In the genomic region with DNA sequence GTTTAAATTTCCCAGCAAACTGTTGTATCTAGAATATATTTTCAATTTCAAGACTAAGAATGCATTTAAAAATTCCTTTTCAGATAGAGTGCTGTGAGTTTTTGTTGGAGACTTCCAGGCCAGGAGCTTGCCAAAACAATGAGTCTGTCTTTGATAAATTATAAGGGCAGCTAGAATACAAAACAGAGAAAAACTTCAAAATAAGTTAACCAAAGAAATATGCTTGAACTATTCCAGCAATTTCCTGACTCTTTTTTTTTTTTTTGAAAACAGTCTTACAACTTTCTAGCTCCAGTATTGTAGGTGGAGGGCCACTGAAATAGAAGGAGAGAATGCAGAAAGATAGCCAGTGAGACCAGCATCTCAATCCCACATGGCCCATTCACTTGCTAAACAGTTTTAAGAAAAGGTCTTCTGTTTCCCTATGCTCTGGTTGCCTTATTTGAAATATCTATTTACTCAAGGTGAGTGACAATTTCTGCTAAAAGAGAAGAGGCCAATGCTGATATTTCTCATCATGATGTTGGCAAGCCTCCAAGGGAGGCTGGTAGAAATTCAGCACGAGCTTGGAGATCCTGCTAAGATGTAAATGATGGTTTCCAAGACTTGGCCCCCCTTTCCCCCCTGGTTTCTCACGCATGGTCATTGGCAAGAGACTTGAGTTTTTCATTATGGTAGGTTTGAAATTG, we compare ENCODE assay signal across 10 cellular contexts.
DNase-seq lines count a peak whose midpoint lies in the region; ATAC-seq and TF ChIP-seq lines count a peak whose summit lies in the region.
"Had no signal": no experiment of that assay in that cellular context is flagged by ENCODE, and none has a peak within 500 bp of the region (broad histone marks: within the 10 kb centered on the region; RNA-seq: fewer than 3 reads in every experiment).

No MANE protein-coding gene starts in this region.

- H3K9me3 Mint-ChIP-seq in naive B cell: peaks cover 0 to 9% (median 6%) of the 10 kb centered on the region in 7 donors

- H3K27me3 ChIP-seq in HUES64 (ENCODE audit: insufficient read depth, low read length): no peaks in the 10 kb centered on the region
- no peaks in the 10 kb centered on the region for H3K27me3 ChIP-seq in mesendoderm (ENCODE audit: insufficient read depth, low read length, poor library complexity)

- peaks cover 7% of the 10 kb centered on the region for H3K9me3 ChIP-seq in HUES64 (ENCODE audit: insufficient read depth, low read depth, low read length)

- H3K79me2 ChIP-seq in mesendoderm (ENCODE audit: control insufficient read depth, insufficient read depth, low read length): no peaks in the 10 kb centered on the region

- no peak overlapping the region for H2AK5ac ChIP-seq in mesendoderm (ENCODE audit: low read length)

- H3K4me2 ChIP-seq in mesendoderm (ENCODE audit: low read length): no peak overlapping the region

- H3K36me3 Mint-ChIP-seq in naive B cell: peaks cover 11 to 15% of the 10 kb centered on the region in 2 donors

- H2BK5ac ChIP-seq in mesendoderm (ENCODE audit: low read length): no peak overlapping the region

- peak overlapping the region in 4 of 6 donors; percentile 4 to 83 (median 58) for H3K27ac Mint-ChIP-seq in naive B cell

- TF ChIP-seq CTCF in AG09319 (IDR thresholded peaks at IDR 0.05; ENCODE audit: low read depth, low read length) (no peak), GM20000 (IDR thresholded peaks at IDR 0.05; ENCODE audit: extremely low read depth, missing control alignments) (no peak)

- no peak for ATAC-seq in naive B cell (ENCODE audit: low read depth in 2 of 2)

- H4K8ac ChIP-seq in mesendoderm (ENCODE audit: low read depth, low read length): no peak overlapping the region

- no peak overlapping the region for H2BK120ac ChIP-seq in mesendoderm (ENCODE audit: low read depth, low read length)

- peaks cover 13 to 41% (median 20%) of the 10 kb centered on the region in 3 donors for H3K4me1 Mint-ChIP-seq in naive B cell

- no peak overlapping the region for H3K23ac ChIP-seq in mesendoderm (ENCODE audit: low read length)

- no peaks in the 10 kb centered on the region for H3K27me3 Mint-ChIP-seq in naive B cell

- H3K18ac ChIP-seq in mesendoderm (ENCODE audit: low read length): no peak overlapping the region

- 0 out of 2 replicates have a peak, but pooled peaks cover 6% of the 10 kb centered on the region for H3K36me3 ChIP-seq in HUES64 (ENCODE audit: insufficient read depth, low read length)
- H3K36me3 ChIP-seq in mesendoderm (ENCODE audit: control insufficient read depth, insufficient read depth, low read length): no peaks in the 10 kb centered on the region

- no peak overlapping the region for H3K56ac ChIP-seq in mesendoderm (ENCODE audit: low read length)

- H3K4me3 ChIP-seq in HUES64 (ENCODE audit: low read length) (no peak overlapping the region), mesendoderm (ENCODE audit: low read length) (no peak overlapping the region)
- H3K4me3 ChIP-seq: lung had no signal

- no peak overlapping the region for H2BK15ac ChIP-seq in mesendoderm (replicated peaks; ENCODE audit: low read depth)

- no peak overlapping the region for H3K4ac ChIP-seq in mesendoderm (ENCODE audit: low read depth, low read length)

- no peak overlapping the region for H4K5ac ChIP-seq in mesendoderm (ENCODE audit: low read length)

- H3K4me3 Mint-ChIP-seq in naive B cell: no peak overlapping the region

- no peaks in the 10 kb centered on the region for H3K79me1 ChIP-seq in mesendoderm (ENCODE audit: low read length)

- H3K9ac ChIP-seq in HUES64 (ENCODE audit: low read depth, low read length) (no peak overlapping the region), mesendoderm (ENCODE audit: low read length) (no peak overlapping the region)

- WGBS in HUES64: 74% methylated on average over 1 of the region's 2 CpGs
- no CpG with 5 or more reads among the region's 2 CpGs for WGBS in mesendoderm (ENCODE audit: extremely low coverage, insufficient coverage, low lambda C conversion rate)

- peak overlapping the region; percentile 76 for H3K27ac ChIP-seq in HUES64 (ENCODE audit: low read depth, low read length)
- H3K27ac ChIP-seq in mesendoderm (ENCODE audit: low read depth, low read length): no peak overlapping the region

- H3K4me1 ChIP-seq in HUES64 (ENCODE audit: insufficient read depth, low read length): peaks cover 11% of the 10 kb centered on the region
- peaks cover 1% of the 10 kb centered on the region for H3K4me1 ChIP-seq in mesendoderm (ENCODE audit: control insufficient read depth, low read depth, low read length)

- DNase-seq in AG09319 (ENCODE audit: extremely low read depth, low read depth): peak; percentile 56
- peak; percentile 71 for DNase-seq in cerebellar cortex (ENCODE audit: low spot score)
- no peak for DNase-seq in naive B cell
- no peak for DNase-seq in NCI-H2029 treated with DMSO at 0.1 percent for 48 hours (lab: John Stamatoyannopoulos, UW)
- DNase-seq in mesendoderm: no peak
- DNase-seq in NCI-H1694 treated with DMSO at 0.1 percent for 48 hours (lab: John Stamatoyannopoulos, UW): no peak
- DNase-seq in GM20000 (ENCODE audit: low spot score): no peak
- DNase-seq: NCI-H524 treated with DMSO at 0.1 percent for 48 hours had no signal

Comparison
In these comparisons a context has a peak if more than half of its experiments do, and no peak if none do; other contexts are left out.
1. DNase-seq: peak in AG09319 (single experiment) and cerebellar cortex (single experiment); none in naive B cell (single experiment), NCI-H2029 treated with DMSO at 0.1 percent for 48 hours (single experiment), mesendoderm (single experiment), NCI-H1694 treated with DMSO at 0.1 percent for 48 hours (single experiment) and GM20000 (single experiment).